In genomic region chr4:188127157-188127874, GRCh38 we compare ENCODE assay signal across 10 cellular contexts. TPM values are rescaled to one million over a fixed set of nuclear protein-coding genes. Genes with fewer than 3 reads are reported as not detected.
DNase-seq lines count a peak whose midpoint lies in the region; ATAC-seq, FAIRE-seq and TF ChIP-seq lines count a peak whose summit lies in the region.
"Had no signal": no experiment of that assay in that cellular context is flagged by ENCODE, and none has a peak within 500 bp of the region (broad histone marks: within the 10 kb centered on the region; RNA-seq: fewer than 3 reads in every experiment).

No MANE protein-coding gene starts in this region.

- no peak overlapping the region for H3K9ac ChIP-seq in K562 (ENCODE audit: insufficient read depth in 1 of 2, low read depth in 2 of 2, low read length in 2 of 2)
- no peak overlapping the region for H3K9ac ChIP-seq in mesendoderm (ENCODE audit: low read length)

- no peak overlapping the region for H3K18ac ChIP-seq in mesendoderm (ENCODE audit: low read length)

- no peak overlapping the region for H3K4ac ChIP-seq in mesendoderm (ENCODE audit: low read depth, low read length)

- no peak overlapping the region for H4K5ac ChIP-seq in mesendoderm (ENCODE audit: low read length)

- H3K79me2 ChIP-seq in K562 (ENCODE audit: control insufficient read depth, insufficient read depth, low read length) (no peaks in the 10 kb centered on the region), mesendoderm (ENCODE audit: control insufficient read depth, insufficient read depth, low read length) (no peaks in the 10 kb centered on the region)

- in situ Hi-C loops in K562 (cut with MboI): no loop called here

- H3K4me2 ChIP-seq in K562 (ENCODE audit: insufficient read depth, low read length) (no peak overlapping the region), mesendoderm (ENCODE audit: low read length) (no peak overlapping the region)

- no peak for TF ChIP-seq EP300 in K562 (IDR thresholded peaks at IDR 0.05; ENCODE audit: low read length)

- no peaks in the 10 kb centered on the region for H4K20me1 ChIP-seq in K562 (replicated peaks; ENCODE audit: control insufficient read depth, insufficient read depth, low read length)

- H3K4me3 ChIP-seq in AG09309 (ENCODE audit: control insufficient read depth, low read depth, low read length) (no peak overlapping the region), K562 (no peak overlapping the region), mesendoderm (ENCODE audit: low read length) (no peak overlapping the region)

- DNase-seq in AG09309 (ENCODE audit: low read depth): peak; percentile 46
- peak; percentile 66 for DNase-seq in HPDE6-E6E7 (ENCODE audit: extremely low spot score)
- DNase-seq in K562 (ENCODE audit: extremely low read depth in 1 of 4, low spot score in 3 of 4): no peak
- DNase-seq in mesendoderm: peak; percentile 57
- DNase-seq in stimulated activated CD4-positive, alpha-beta T cell treated with anti-CD3 and anti-CD28 coated beads, Interleukin-4, amount 100 ng/mL, for 1 hour: no peak
- no peak for DNase-seq in cardiac septum (ENCODE audit: low spot score)
- DNase-seq: DMS79, Kasumi-1 had no signal

- no peak for FAIRE-seq in K562 (lab: Jason Lieb, UNC)

- no peaks in the 10 kb centered on the region for H3K4me1 ChIP-seq in K562 (replicated peaks in 1 of 2; ENCODE audit: control insufficient read depth in 2 of 2, insufficient read depth in 2 of 2, low read length in 2 of 2)
- H3K4me1 ChIP-seq in mesendoderm (ENCODE audit: control insufficient read depth, low read depth, low read length): no peaks in the 10 kb centered on the region

- H2BK5ac ChIP-seq in mesendoderm (ENCODE audit: low read length): no peak overlapping the region

- POLR2A ChIA-PET in K562 (lab: Yijun Ruan, JAX): no interaction called here

- H3K9me1 ChIP-seq in K562 (ENCODE audit: control insufficient read depth, insufficient read depth, low read length): no peaks in the 10 kb centered on the region

- CTCF ChIA-PET in K562 (lab: Yijun Ruan, JAX; ENCODE audit: low intra/inter-chr PET ratio): no interaction called here

- no peak for TF ChIP-seq RAD21 in K562 (CRISPR knock-in tag; conservative IDR thresholded peaks at IDR 0.05 in 1 of 2, IDR thresholded peaks at IDR 0.05 in 1 of 2)

- no TSS peak for BruUV-seq in K562 (replicated peaks; lab: Mats Ljungman, UMichigan)

- H2BK120ac ChIP-seq in mesendoderm (ENCODE audit: low read depth, low read length): no peak overlapping the region

- no peaks in the 10 kb centered on the region for H3K9me3 ChIP-seq in K562 (replicated peaks; ENCODE audit: control insufficient read depth, insufficient read depth, low read depth, low read length)

- H3K27me3 ChIP-seq in K562 (ENCODE audit: control insufficient read depth in 2 of 2, insufficient read depth in 2 of 2, low read length in 2 of 2) (no peaks in the 10 kb centered on the region), mesendoderm (ENCODE audit: insufficient read depth, low read length, poor library complexity) (no peaks in the 10 kb centered on the region)

- intact Hi-C loops in K562 (cut with micrococcal nuclease) (no loop called here), cardiac septum (cut with DNase I) (no loop called here)

- WGBS in K562 (ENCODE audit: insufficient coverage, low coverage, missing lambda C conversion rate): 2% methylated on average over 6 of the region's 6 CpGs
- WGBS in mesendoderm (ENCODE audit: extremely low coverage, insufficient coverage, low lambda C conversion rate): no CpG with 5 or more reads among the region's 6 CpGs

- H2AFZ ChIP-seq in K562 (ENCODE audit: low read depth, low read length): no peak overlapping the region

- no peak overlapping the region for H2AK5ac ChIP-seq in mesendoderm (ENCODE audit: low read length)

- H2BK15ac ChIP-seq in mesendoderm (replicated peaks; ENCODE audit: low read depth): no peak overlapping the region

- no peak overlapping the region for H4K8ac ChIP-seq in mesendoderm (ENCODE audit: low read depth, low read length)

- no peak overlapping the region for H3K23ac ChIP-seq in mesendoderm (ENCODE audit: low read length)

- H3K79me1 ChIP-seq in mesendoderm (ENCODE audit: low read length): no peaks in the 10 kb centered on the region

- H3K56ac ChIP-seq in mesendoderm (ENCODE audit: low read length): no peak overlapping the region

- TF ChIP-seq CTCF in AG09309 (IDR thresholded peaks at IDR 0.05; ENCODE audit: control insufficient read depth, insufficient read depth, low read depth, low read length, missing control alignments) (no peak), K562 (IDR thresholded peaks at IDR 0.05 in 2 of 3, conservative IDR thresholded peaks at IDR 0.05 in 1 of 3; ENCODE audit: insufficient read depth in 2 of 3, low read depth in 1 of 3, low read length in 3 of 3) (no peak)

- ATAC-seq in K562 (no peak), GM19023 (IDR thresholded peaks at IDR 0.05; ENCODE audit: unreplicated experiment) (no peak), HG03457 (IDR thresholded peaks at IDR 0.05; ENCODE audit: unreplicated experiment) (no peak)

- H3K27ac ChIP-seq in K562 (ENCODE audit: extremely low read depth, low read depth, low read length): no peak overlapping the region
- no peak overlapping the region for H3K27ac ChIP-seq in mesendoderm (ENCODE audit: low read depth, low read length)

- TF ChIP-seq POLR2A in K562 (conservative IDR thresholded peaks at IDR 0.05): no peak

- H3K36me3 ChIP-seq in K562 (ENCODE audit: control insufficient read depth, insufficient read depth, low read length): no peaks in the 10 kb centered on the region
- H3K36me3 ChIP-seq in mesendoderm (ENCODE audit: control insufficient read depth, insufficient read depth, low read length): no peaks in the 10 kb centered on the region

TF ChIP-seq in K562, 482 proteins besides CTCF, POLR2A, EP300 and RAD21 (continues in another document):
- TF ChIP-seq, protein P1, sequence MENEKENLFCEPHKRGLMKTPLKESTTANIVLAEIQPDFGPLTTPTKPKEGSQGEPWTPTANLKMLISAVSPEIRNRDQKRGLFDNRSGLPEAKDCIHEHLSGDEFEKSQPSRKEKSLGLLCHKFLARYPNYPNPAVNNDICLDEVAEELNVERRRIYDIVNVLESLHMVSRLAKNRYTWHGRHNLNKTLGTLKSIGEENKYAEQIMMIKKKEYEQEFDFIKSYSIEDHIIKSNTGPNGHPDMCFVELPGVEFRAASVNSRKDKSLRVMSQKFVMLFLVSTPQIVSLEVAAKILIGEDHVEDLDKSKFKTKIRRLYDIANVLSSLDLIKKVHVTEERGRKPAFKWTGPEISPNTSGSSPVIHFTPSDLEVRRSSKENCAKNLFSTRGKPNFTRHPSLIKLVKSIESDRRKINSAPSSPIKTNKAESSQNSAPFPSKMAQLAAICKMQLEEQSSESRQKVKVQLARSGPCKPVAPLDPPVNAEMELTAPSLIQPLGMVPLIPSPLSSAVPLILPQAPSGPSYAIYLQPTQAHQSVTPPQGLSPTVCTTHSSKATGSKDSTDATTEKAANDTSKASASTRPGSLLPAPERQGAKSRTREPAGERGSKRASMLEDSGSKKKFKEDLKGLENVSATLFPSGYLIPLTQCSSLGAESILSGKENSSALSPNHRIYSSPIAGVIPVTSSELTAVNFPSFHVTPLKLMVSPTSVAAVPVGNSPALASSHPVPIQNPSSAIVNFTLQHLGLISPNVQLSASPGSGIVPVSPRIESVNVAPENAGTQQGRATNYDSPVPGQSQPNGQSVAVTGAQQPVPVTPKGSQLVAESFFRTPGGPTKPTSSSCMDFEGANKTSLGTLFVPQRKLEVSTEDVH (IDR thresholded peaks at IDR 0.05; ENCODE audit: low read depth, partially characterized antibody): no peak

RNA-seq across cellular contexts. Expression of gene TRIML1, which starts 11.9 kb away (rescaled TPM):
- total RNA-seq in K562 (2011; cell fraction: chromatin; rRNA removed; ENCODE audit: low replicate concordance): not detected in 2 replicates
- not detected in 2 replicates for total RNA-seq in K562 (2011; cell fraction: nucleolus; rRNA removed)
- total RNA-seq in K562 (2011; cell fraction: nucleoplasm; rRNA removed): not detected in 2 replicates
- not detected in 2 replicates for total RNA-seq in K562 (2014; rRNA removed)
- total RNA-seq in K562 (2014; rRNA removed; fragmentation: Illumina TruSeq; extraction: Trizol): not detected in 2 replicates
- total RNA-seq in K562 (2015; rRNA removed; fragmentation: Illumina TruSeq; extraction: Trizol): not detected in 2 replicates
- not detected in 2 replicates for total RNA-seq in K562 (2021)
- polyA plus RNA-seq in K562 (2011; rRNA removed): not detected in 2 replicates
- not detected in 2 replicates for polyA plus RNA-seq in K562 (2011; cell fraction: cytosol; rRNA removed)
- not detected in 2 replicates for polyA plus RNA-seq in K562 (2011; cell fraction: nucleus; rRNA removed)
- polyA plus RNA-seq in K562 (2012): 0.10 TPM in 1 of 2 replicates, not detected in the other
- not detected in 2 replicates for polyA plus RNA-seq in K562 (2014; fragmentation: Illumina TruSeq; extraction: Trizol)
- under 1 TPM in 1 of 2 experiments, not detected in 1; 0.10 TPM for polyA plus RNA-seq in K562 (2014; fragmentation: Nextera tagmentation; extraction: Ambion mirVana)
- not detected in 2 replicates for polyA plus RNA-seq in K562 (2014; rRNA removed)
- not detected in 2 replicates for polyA minus RNA-seq in K562 (2011; rRNA and poly(A)+ RNA removed)
- polyA minus RNA-seq in K562 (2011; cell fraction: cytosol; rRNA and poly(A)+ RNA removed): not detected in 2 replicates
- not detected in 2 replicates for polyA minus RNA-seq in K562 (2011; cell fraction: nucleus; rRNA and poly(A)+ RNA removed)
- not detected for polyA plus RNA-seq in mesendoderm (2013, experiment 1 of 2)
- polyA plus RNA-seq in mesendoderm (2013, experiment 2 of 2): not detected
- not detected for total RNA-seq in cardiac septum

RNA-seq across cellular contexts. Expression of gene TRIML2, which starts 17.9 kb away (rescaled TPM):
- not detected in 2 replicates for total RNA-seq in K562 (2011; cell fraction: chromatin; rRNA removed; ENCODE audit: low replicate concordance)
- not detected in 2 replicates for total RNA-seq in K562 (2011; cell fraction: nucleolus; rRNA removed)
- total RNA-seq in K562 (2011; cell fraction: nucleoplasm; rRNA removed): not detected in 2 replicates
- total RNA-seq in K562 (2014; rRNA removed) (0.12 TPM in 1 of 2 replicates, not detected in the other), K562 (2014; rRNA removed; fragmentation: Illumina TruSeq; extraction: Trizol) (not detected in 2 replicates), K562 (2015; rRNA removed; fragmentation: Illumina TruSeq; extraction: Trizol) (not detected in 2 replicates), K562 (2021) (0.18 TPM in 1 of 2 replicates, not detected in the other), cardiac septum (not detected)
- polyA plus RNA-seq in K562 (2011; rRNA removed) (not detected in 2 replicates), K562 (2014; fragmentation: Illumina TruSeq; extraction: Trizol) (not detected in 2 replicates), K562 (2014; fragmentation: Nextera tagmentation; extraction: Ambion mirVana) (under 1 TPM in 1 of 2 experiments, not detected in 1; 0.03 TPM), K562 (2014; rRNA removed) (0.16 TPM in 1 of 2 replicates, not detected in the other)
- 0.04 TPM in 1 of 2 replicates, not detected in the other for polyA plus RNA-seq in K562 (2011; cell fraction: cytosol; rRNA removed)
- polyA plus RNA-seq in K562 (2011; cell fraction: nucleus; rRNA removed): 0.08 TPM in 1 of 2 replicates, not detected in the other
- 0.05 and 0.29 TPM in 2 replicates for polyA plus RNA-seq in K562 (2012)
- polyA minus RNA-seq in K562 (2011; rRNA and poly(A)+ RNA removed): not detected in 2 replicates
- 3.3 TPM in 1 of 2 replicates, not detected in the other for polyA minus RNA-seq in K562 (2011; cell fraction: cytosol; rRNA and poly(A)+ RNA removed)
- not detected in 2 replicates for polyA minus RNA-seq in K562 (2011; cell fraction: nucleus; rRNA and poly(A)+ RNA removed)
- polyA plus RNA-seq in mesendoderm (2013, experiment 1 of 2): 50.3 TPM
- 51.9 TPM for polyA plus RNA-seq in mesendoderm (2013, experiment 2 of 2)

Comparison
In these comparisons a context has a peak if more than half of its experiments do, and no peak if none do; other contexts are left out.
1. DNase-seq: peak in AG09309 (single experiment), HPDE6-E6E7 (single experiment) and mesendoderm (single experiment); none in K562 (0 of 4), stimulated activated CD4-positive, alpha-beta T cell treated with anti-CD3 and anti-CD28 coated beads, Interleukin-4, amount 100 ng/mL, for 1 hour (single experiment) and cardiac septum (single experiment).